In the genomic region with DNA sequence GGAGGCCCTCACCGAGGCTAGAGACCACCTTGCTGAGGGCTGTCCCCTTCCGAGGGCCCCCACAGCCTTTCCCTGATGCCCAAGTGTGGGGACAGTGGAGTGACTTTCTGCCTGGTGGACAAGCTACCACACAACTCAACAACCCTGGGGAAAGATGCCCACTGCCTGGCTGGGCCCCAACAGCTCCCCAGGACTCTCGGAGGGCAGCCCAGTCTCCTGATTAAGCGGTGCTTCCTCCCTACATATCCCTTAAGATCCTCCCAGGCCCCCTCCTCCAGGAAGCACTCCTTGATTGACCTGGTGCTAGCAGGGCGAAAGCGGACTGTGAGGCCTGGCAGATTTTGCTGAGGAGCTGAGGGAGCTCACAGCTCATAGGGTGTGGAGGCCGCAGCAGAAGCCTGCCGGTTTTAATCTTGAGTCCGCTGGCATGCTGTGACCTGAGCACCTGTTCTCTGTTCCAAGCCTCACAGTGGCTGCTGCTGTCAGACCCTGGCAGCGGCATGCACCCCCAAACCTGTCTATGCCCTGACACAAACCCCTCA, we compare ENCODE assay signal across 15 cellular contexts. TPM values are rescaled to one million over a fixed set of nuclear protein-coding genes. Genes with fewer than 3 reads are reported as not detected.
DNase-seq lines count a peak whose midpoint lies in the region; ATAC-seq, FAIRE-seq and TF ChIP-seq lines count a peak whose summit lies in the region.
"Had no signal": no experiment of that assay in that cellular context is flagged by ENCODE, and none has a peak within 500 bp of the region (broad histone marks: within the 10 kb centered on the region; RNA-seq: fewer than 3 reads in every experiment).

No MANE protein-coding gene starts in this region.

- H3K9ac ChIP-seq in astrocyte (ENCODE audit: low read length) = peak overlapping the region; percentile 34

- H3K4me1 ChIP-seq in A549 = peaks cover 38% of the 10 kb centered on the region
- peaks cover 87% of the 10 kb centered on the region for H3K4me1 ChIP-seq in CD4-positive, CD25-positive, alpha-beta regulatory T cell (ENCODE audit: control insufficient read depth, insufficient read depth, low read length, poor library complexity, severe bottlenecking)
- H3K4me1 ChIP-seq in astrocyte (ENCODE audit: insufficient read depth, low read length) = peaks cover 48% of the 10 kb centered on the region

- TF ChIP-seq CTCF in A549 (IDR thresholded peaks at IDR 0.05) (no peak), astrocyte (IDR thresholded peaks at IDR 0.05; ENCODE audit: insufficient read depth, low read depth, low read length) (no peak), neural crest cell (conservative IDR thresholded peaks at IDR 0.05) (no peak)

- TF ChIP-seq EP300 in A549 (IDR thresholded peaks at IDR 0.05) = no peak

- no peaks in the 10 kb centered on the region for H3K36me3 Mint-ChIP-seq in CD4-positive, CD25-positive, alpha-beta regulatory T cell
- H3K36me3 Mint-ChIP-seq in astrocyte (ENCODE audit: low read depth, unreplicated experiment) (peaks cover 3% of the 10 kb centered on the region), neural crest cell (ENCODE audit: low read depth) (no peaks in the 10 kb centered on the region)

- no peaks in the 10 kb centered on the region for H3K79me2 ChIP-seq in astrocyte (ENCODE audit: insufficient read depth, low read length)

- H3K4me2 ChIP-seq in A549 (no peak overlapping the region), astrocyte (ENCODE audit: low read length) (peak overlapping the region; percentile 96)

- peaks cover 0 to 1% (median 0%) of the 10 kb centered on the region in 7 donors for H3K9me3 Mint-ChIP-seq in CD4-positive, CD25-positive, alpha-beta regulatory T cell
- H3K9me3 Mint-ChIP-seq in astrocyte (ENCODE audit: unreplicated experiment) = no peaks in the 10 kb centered on the region
- H3K9me3 Mint-ChIP-seq in neural crest cell = no peaks in the 10 kb centered on the region
- H3K9me3 Mint-ChIP-seq: endodermal cell, HFFc6, memory B cell had no signal

- ATAC-seq in A549 (no peak), HG03378 (IDR thresholded peaks at IDR 0.05; ENCODE audit: unreplicated experiment) (no peak)
- ATAC-seq in CD4-positive, CD25-positive, alpha-beta regulatory T cell (ENCODE audit: low read depth in 2 of 2) = no peak
- ATAC-seq: activated CD4-positive, CD25-positive, alpha-beta regulatory T cell treated with anti-CD3 and anti-CD28 coated beads, Interleukin-2, amount 50 U/mL, for 24 hours had no signal

- peak overlapping the region; percentile 48 to 84 (median 67) for H3K4me3 Mint-ChIP-seq in CD4-positive, CD25-positive, alpha-beta regulatory T cell
- peak overlapping the region; percentile 60 for H3K4me3 Mint-ChIP-seq in astrocyte (ENCODE audit: unreplicated experiment)
- peak overlapping the region; percentile 56 for H3K4me3 Mint-ChIP-seq in neural crest cell

- H3K27ac Mint-ChIP-seq in CD4-positive, CD25-positive, alpha-beta regulatory T cell = peak overlapping the region in 2 of 3 donors; percentile 20 to 59
- no peak overlapping the region for H3K27ac Mint-ChIP-seq in astrocyte (ENCODE audit: unreplicated experiment)
- H3K27ac Mint-ChIP-seq in neural crest cell (ENCODE audit: unreplicated experiment) = no peak overlapping the region
- H3K27ac Mint-ChIP-seq: endodermal cell, HFFc6, memory B cell had no signal

- WGBS in A549 (ENCODE audit: missing lambda C conversion rate) = 91% methylated on average over 9 of the region's 10 CpGs

- H2AFZ ChIP-seq in astrocyte (ENCODE audit: low read depth, low read length) = no peak overlapping the region

- FAIRE-seq in A549 (lab: Jason Lieb, UNC) (no peak), astrocyte (lab: Jason Lieb, UNC) (no peak)

- peaks cover 0 to 58% (median 3%) of the 10 kb centered on the region in 4 donors for H3K4me1 Mint-ChIP-seq in CD4-positive, CD25-positive, alpha-beta regulatory T cell
- H3K4me1 Mint-ChIP-seq in astrocyte (ENCODE audit: low read depth, unreplicated experiment) = peaks cover 10% of the 10 kb centered on the region
- H3K4me1 Mint-ChIP-seq in neural crest cell = peaks cover 4% of the 10 kb centered on the region

- no peaks in the 10 kb centered on the region for H3K27me3 ChIP-seq in CD4-positive, CD25-positive, alpha-beta regulatory T cell (ENCODE audit: control insufficient read depth, insufficient read depth, low read length)
- no peaks in the 10 kb centered on the region for H3K27me3 ChIP-seq in astrocyte (ENCODE audit: insufficient read depth, low read length)

- no peaks in the 10 kb centered on the region for H3K27me3 Mint-ChIP-seq in CD4-positive, CD25-positive, alpha-beta regulatory T cell
- H3K27me3 Mint-ChIP-seq in astrocyte (ENCODE audit: low read depth, unreplicated experiment) (no peaks in the 10 kb centered on the region), neural crest cell (ENCODE audit: low read depth) (peaks cover 3% of the 10 kb centered on the region)
- H3K27me3 Mint-ChIP-seq: memory B cell had no signal

- no peaks in the 10 kb centered on the region for H3K9me3 ChIP-seq in A549
- no peaks in the 10 kb centered on the region for H3K9me3 ChIP-seq in CD4-positive, CD25-positive, alpha-beta regulatory T cell (ENCODE audit: control insufficient read depth in 2 of 2, low read length in 2 of 2)
- H3K9me3 ChIP-seq in astrocyte (ENCODE audit: insufficient read depth, low read depth, low read length) = no peaks in the 10 kb centered on the region

- POLR2A ChIA-PET in A549 (lab: Yijun Ruan, JAX) = no interaction called here

- peaks cover 51% of the 10 kb centered on the region for H4K20me1 ChIP-seq in astrocyte (ENCODE audit: insufficient read depth, low read length)

- H3K36me3 ChIP-seq in CD4-positive, CD25-positive, alpha-beta regulatory T cell (ENCODE audit: control insufficient read depth, insufficient read depth, low read length) = no peaks in the 10 kb centered on the region
- peaks cover 3% of the 10 kb centered on the region for H3K36me3 ChIP-seq in astrocyte (ENCODE audit: insufficient read depth, low read length)

- H3K27ac ChIP-seq in A549 (no peak overlapping the region), astrocyte (ENCODE audit: low read depth, low read length) (peak overlapping the region; percentile 39)
- H3K27ac ChIP-seq in CD4-positive, CD25-positive, alpha-beta regulatory T cell (ENCODE audit: insufficient read depth, low read length, poor library complexity, severe bottlenecking) = no peak overlapping the region

- DNase-seq in A549 (ENCODE audit: low read depth in 1 of 2, low spot score in 1 of 2) = no peak
- DNase-seq in CD4-positive, CD25-positive, alpha-beta regulatory T cell = no peak
- no peak for DNase-seq in astrocyte (ENCODE audit: low read depth)
- no peak for DNase-seq in neural crest cell (ENCODE audit: low read depth, low spot score)
- no peak for DNase-seq in activated CD8-positive, alpha-beta memory T cell treated with anti-CD3 and anti-CD28 coated beads, Interleukin-2, amount 50 U/mL, for 4 hours
- no peak for DNase-seq in AML-193 (lab: John Stamatoyannopoulos, UW)
- DNase-seq: DMS153, endodermal cell, HFFc6 had no signal

- H3K4me3 ChIP-seq in A549 = no peak overlapping the region
- H3K4me3 ChIP-seq in CD4-positive, CD25-positive, alpha-beta regulatory T cell (ENCODE audit: low read depth, low read length) = no peak overlapping the region
- no peak overlapping the region for H3K4me3 ChIP-seq in astrocyte (ENCODE audit: insufficient read depth, low read depth, low read length)

- CTCF ChIA-PET in A549 (lab: Yijun Ruan, JAX) = interaction anchor here (1.2 to 5.8 kb wide), 3 partner anchors 12 to 155 kb away, joined by 4 to 35 read pairs (median 13); a partner anchor contains a TSS

- TF ChIP-seq POLR2A in A549 (IDR thresholded peaks at IDR 0.05; ENCODE audit: low read length) = no peak

- TF ChIP-seq RAD21 in A549 (conservative IDR thresholded peaks at IDR 0.05 in 1 of 2, IDR thresholded peaks at IDR 0.05 in 1 of 2) = no peak

RNA-seq across cellular contexts. Expression of a gene that starts 2.2 kb away (rescaled TPM):
- 16.0 and 20.0 TPM in 2 replicates for polyA plus RNA-seq in A549 (2011; rRNA removed)
- polyA plus RNA-seq in A549 (2012; cell fraction: cytosol; rRNA removed) = 33.6 and 46.9 TPM in 2 replicates
- 116 and 143 TPM in 2 replicates for polyA plus RNA-seq in A549 (2012; cell fraction: nucleus; rRNA removed)
- polyA plus RNA-seq in A549 (2017; fragmentation: RNase III; extraction: RNeasy Plus Mini Kit Qiagen cat#74134 plus additional on column Dnase treatment) = 29.2 to 35.0 TPM (median 33.0 TPM) in 3 replicates
- polyA minus RNA-seq in A549 (2011; rRNA and poly(A)+ RNA removed) = 21.3 and 25.0 TPM in 2 replicates
- total RNA-seq in CD4-positive, CD25-positive, alpha-beta regulatory T cell = 109 TPM
- polyA plus RNA-seq in CD4-positive, CD25-positive, alpha-beta regulatory T cell = 10 to 100 TPM in 2 of 4 donors, 1 to 10 TPM in 2; 9.3 to 14.5 (median 11.8) TPM
- total RNA-seq in astrocyte = 48.8 and 50.5 TPM in 2 replicates
- total RNA-seq in neural crest cell = 64.4 and 65.3 TPM in 2 replicates

RNA-seq across cellular contexts. Expression of a gene that starts 15.8 kb away (rescaled TPM):
- 0.18 and 0.22 TPM in 2 replicates for polyA plus RNA-seq in A549 (2011; rRNA removed)
- 0.22 and 0.29 TPM in 2 replicates for polyA plus RNA-seq in A549 (2012; cell fraction: cytosol; rRNA removed)
- 3.6 TPM in 2 replicates for polyA plus RNA-seq in A549 (2012; cell fraction: nucleus; rRNA removed)
- polyA plus RNA-seq in A549 (2017; fragmentation: RNase III; extraction: RNeasy Plus Mini Kit Qiagen cat#74134 plus additional on column Dnase treatment) = 0.21 to 0.41 TPM (median 0.36 TPM) in 3 replicates
- polyA minus RNA-seq in A549 (2011; rRNA and poly(A)+ RNA removed) = 0.08 TPM in 1 of 2 replicates, not detected in the other
- not detected for total RNA-seq in CD4-positive, CD25-positive, alpha-beta regulatory T cell
- polyA plus RNA-seq in CD4-positive, CD25-positive, alpha-beta regulatory T cell = not detected
- total RNA-seq in astrocyte = 0.11 TPM in 1 of 2 replicates, not detected in the other
- 0.12 and 0.14 TPM in 2 replicates for total RNA-seq in neural crest cell
- total RNA-seq: HFFc6, LHCN-M2, RPMI7951, skeletal muscle tissue had no signal

RNA-seq across cellular contexts. Expression of a gene that starts 33.7 kb away (rescaled TPM):
- polyA plus RNA-seq in A549 (2011; rRNA removed) (0.44 and 0.58 TPM in 2 replicates), A549 (2017; fragmentation: RNase III; extraction: RNeasy Plus Mini Kit Qiagen cat#74134 plus additional on column Dnase treatment) (1.1 to 1.9 TPM (median 1.5 TPM) in 3 replicates)
- polyA plus RNA-seq in A549 (2012; cell fraction: cytosol; rRNA removed) = 0.63 and 1.1 TPM in 2 replicates
- 3.9 and 6.1 TPM in 2 replicates for polyA plus RNA-seq in A549 (2012; cell fraction: nucleus; rRNA removed)
- 0.19 and 0.33 TPM in 2 replicates for polyA minus RNA-seq in A549 (2011; rRNA and poly(A)+ RNA removed)
- total RNA-seq in CD4-positive, CD25-positive, alpha-beta regulatory T cell = 3.8 TPM
- polyA plus RNA-seq in CD4-positive, CD25-positive, alpha-beta regulatory T cell = 1 to 10 TPM in 2 of 4 donors, under 1 TPM in 2; 0.83 to 3.3 (median 1.4) TPM
- total RNA-seq in astrocyte (0.50 and 0.84 TPM in 2 replicates), neural crest cell (0.89 and 0.98 TPM in 2 replicates)
- total RNA-seq: RPMI7951 had no signal

RNA-seq across cellular contexts. Expression of a gene that starts 34.0 kb away (rescaled TPM):
- polyA plus RNA-seq in A549 (2011; rRNA removed) (3.3 and 3.4 TPM in 2 replicates), A549 (2017; fragmentation: RNase III; extraction: RNeasy Plus Mini Kit Qiagen cat#74134 plus additional on column Dnase treatment) (4.0 to 5.4 TPM (median 4.5 TPM) in 3 replicates)
- 2.3 and 4.1 TPM in 2 replicates for polyA plus RNA-seq in A549 (2012; cell fraction: cytosol; rRNA removed)
- 11.3 and 14.6 TPM in 2 replicates for polyA plus RNA-seq in A549 (2012; cell fraction: nucleus; rRNA removed)
- 2.5 and 3.5 TPM in 2 replicates for polyA minus RNA-seq in A549 (2011; rRNA and poly(A)+ RNA removed)
- total RNA-seq in CD4-positive, CD25-positive, alpha-beta regulatory T cell = 27.3 TPM
- polyA plus RNA-seq in CD4-positive, CD25-positive, alpha-beta regulatory T cell = 1 to 10 TPM; 4.7 to 7.2 (median 5.7) TPM
- total RNA-seq in astrocyte (8.5 and 9.4 TPM in 2 replicates), neural crest cell (15.1 and 17.6 TPM in 2 replicates)

Comparison
In these comparisons a context has a peak if more than half of its experiments do, and no peak if none do; other contexts are left out.
1. H3K27ac Mint-ChIP-seq: peak in CD4-positive, CD25-positive, alpha-beta regulatory T cell (2 of 3); none in astrocyte (single experiment) and neural crest cell (single experiment).
2. Peak in every context shown above with its lines, with median percentiles within 50 percentile points of each other: H3K4me3 Mint-ChIP-seq.